ENCODE assay signal across 26 cellular contexts in the genomic region with DNA sequence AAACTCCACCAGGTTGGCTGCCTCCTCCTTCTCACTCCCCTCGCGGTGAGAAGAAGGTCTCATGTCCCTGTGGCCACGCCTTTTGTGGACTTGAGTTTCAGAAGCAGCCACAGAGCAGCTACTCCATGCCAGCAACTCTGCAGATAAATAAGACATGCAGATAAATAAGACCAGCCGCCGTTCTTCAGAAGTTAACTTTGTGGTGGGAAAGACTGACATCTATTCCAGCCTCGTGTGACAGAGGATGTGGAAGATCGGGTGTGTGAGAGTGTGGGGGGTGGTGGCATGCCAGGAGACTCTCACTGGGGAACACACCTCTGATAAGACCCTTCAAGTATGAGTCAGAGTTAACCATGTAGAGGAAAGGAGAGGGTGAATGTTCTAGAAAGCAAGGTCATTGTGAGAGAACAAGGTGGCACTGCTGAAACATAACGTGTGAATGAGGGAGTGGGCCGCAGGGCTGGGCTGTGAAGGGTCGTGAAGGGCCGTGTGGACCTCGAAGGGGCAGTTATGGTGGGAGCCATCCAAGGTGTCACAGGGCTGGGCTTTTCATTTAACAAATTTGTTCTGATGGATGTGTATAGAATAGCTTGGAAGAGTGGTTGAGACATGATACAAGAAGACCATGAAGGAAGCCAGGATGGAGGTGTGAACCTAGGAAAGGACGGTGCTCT. TPM values are rescaled to one million over a fixed set of nuclear protein-coding genes. Genes with fewer than 3 reads are reported as not detected.
"Had no signal": no experiment of that assay in that cellular context is flagged by ENCODE, and none has a peak within 500 bp of the region (broad histone marks: within the 10 kb centered on the region; RNA-seq: fewer than 3 reads in every experiment).

No MANE protein-coding gene starts in this region.

- FAIRE-seq: endometrium, kidney, urothelium cell line had no signal

- H3K36me3 ChIP-seq: cardiac muscle cell, heart right ventricle, ovary, right atrium auricular region, transverse colon had no signal

- H3K4me1 ChIP-seq: heart right ventricle, psoas muscle, right atrium auricular region had no signal

- DNase-seq: activated CD4-positive, alpha-beta T cell treated with anti-CD3 and anti-CD28 coated beads for 1 hour; activated CD8-positive, alpha-beta memory T cell treated with anti-CD3 and anti-CD28 coated beads for 24 hours; activated CD8-positive, alpha-beta memory T cell treated with anti-CD3 and anti-CD28 coated beads, Interleukin-2, amount 50 U/mL, for 4 hours; activated naive CD4-positive, alpha-beta T cell treated with anti-CD3 and anti-CD28 coated beads for 36 hours; activated T-cell treated with anti-CD3 and anti-CD28 coated beads, Interleukin-2, amount 50 U/mL, for 24 hours; effector CD4-positive, alpha-beta T cell; heart right ventricle; kidney; natural killer cell; ovary; psoas muscle; stimulated activated CD4-positive, alpha-beta T cell treated with anti-CD3 and anti-CD28 coated beads, Interleukin-12 subunit alpha, Interleukin-12 subunit beta, amount 100 ng/mL, for 4 hours; stimulated activated CD4-positive, alpha-beta T cell treated with anti-CD3 and anti-CD28 coated beads, Interleukin-1b, Interleukin-23, amount 100 ng/mL, for 48 hours; T-helper 1 cell; transverse colon had no signal

- H3K27me3 ChIP-seq: cardiac muscle cell, ovary, right atrium auricular region had no signal

- H3K4me3 ChIP-seq: cardiac muscle cell, heart right ventricle, lung, ovary, psoas muscle, right atrium auricular region, transverse colon had no signal

- H3K27ac ChIP-seq: cardiac muscle cell, heart right ventricle, ovary, psoas muscle, right atrium auricular region, transverse colon had no signal

- ATAC-seq: heart right ventricle, left lobe of liver, natural killer cell, psoas muscle had no signal

- H3K9me3 ChIP-seq: ovary, psoas muscle, transverse colon had no signal

RNA-seq across cellular contexts. Expression of gene SPACA3, which starts 0.8 kb away (rescaled TPM):
- total RNA-seq: activated naive CD4-positive, alpha-beta T cell treated with anti-CD3 and anti-CD28 coated beads for 36 hours; activated T-helper 2 cell treated with anti-CD3 and anti-CD28 coated beads, Interferon-gamma antibody, Interleukin-2, Interleukin-4, amounts not matched to agents 10 μg/mL and 5 μg/mL and 100 μg/mL, durations not matched to agents 14 hours and 24 hours and 36 hours; cardiac muscle cell; cerebellum; epithelial cell of proximal tubule; fibroblast of villous mesenchyme; heart right ventricle; kidney; left lobe of liver; natural killer cell; ovary; psoas muscle; right atrium auricular region; temporal lobe; transverse colon had no signal
- polyA plus RNA-seq: cardiac muscle cell, heart right ventricle, ovary, psoas muscle had no signal
